Comparison of ENCODE assay signal across 29 cellular contexts in the genomic region with DNA sequence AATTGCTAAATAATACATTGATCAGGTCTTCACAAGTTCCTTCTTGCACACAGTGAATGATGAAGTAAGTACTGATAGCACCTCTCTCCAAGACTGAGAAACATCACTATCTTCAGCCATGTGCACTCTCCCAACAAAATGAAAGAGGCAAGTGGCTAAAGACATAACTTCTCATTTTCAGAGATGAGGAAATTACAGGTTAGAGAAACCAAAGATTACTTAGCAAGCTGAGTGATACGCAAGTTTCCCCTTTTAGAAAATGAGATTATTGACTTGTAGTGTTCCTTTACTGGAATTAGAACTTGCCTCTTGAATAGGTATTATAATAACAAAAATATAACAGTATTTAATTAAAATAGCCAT. TPM values are rescaled to one million over a fixed set of nuclear protein-coding genes. Genes with fewer than 3 reads are reported as not detected.
DNase-seq lines count a peak whose midpoint lies in the region; ATAC-seq and TF ChIP-seq lines count a peak whose summit lies in the region.
"Had no signal": no experiment of that assay in that cellular context is flagged by ENCODE, and none has a peak within 500 bp of the region (broad histone marks: within the 10 kb centered on the region; RNA-seq: fewer than 3 reads in every experiment).

No MANE protein-coding gene starts in this region.

- no peaks in the 10 kb centered on the region for H3K9me2 ChIP-seq in MM.1S (replicated peaks; ENCODE audit: insufficient read depth, low read length)

- peaks cover 27% of the 10 kb centered on the region for H3K4me1 Mint-ChIP-seq in T-helper 17 cell

- no peak for TF ChIP-seq CTCF in neutrophil (IDR thresholded peaks at IDR 0.05)
- no peak for TF ChIP-seq CTCF in MM.1S (IDR thresholded peaks at IDR 0.05; ENCODE audit: low read length)

- peaks cover 10% of the 10 kb centered on the region for H3K36me3 Mint-ChIP-seq in T-helper 17 cell (ENCODE audit: low read depth)

- H3K4me2 ChIP-seq in MM.1S (ENCODE audit: low read depth, low read length): no peak overlapping the region

- H3K4me1 ChIP-seq in HUES64 (ENCODE audit: insufficient read depth, low read length) (peaks cover 48% of the 10 kb centered on the region), neutrophil (ENCODE audit: control insufficient read depth in 1 of 2, insufficient read depth in 1 of 2, low read depth in 1 of 2, low read length in 1 of 2) (peaks cover 78 to 82% of the 10 kb centered on the region in 2 experiments), MM.1S (ENCODE audit: low read length) (no peaks in the 10 kb centered on the region)

- H4K20me1 ChIP-seq in MM.1S (ENCODE audit: insufficient read depth, low read length): no peaks in the 10 kb centered on the region

- H3K9me3 ChIP-seq in HUES64 (ENCODE audit: insufficient read depth, low read depth, low read length): no peaks in the 10 kb centered on the region
- H3K9me3 ChIP-seq in T-helper 17 cell (ENCODE audit: control insufficient read depth, low read length, poor library complexity, severe bottlenecking): no peaks in the 10 kb centered on the region
- no peaks in the 10 kb centered on the region for H3K9me3 ChIP-seq in neutrophil
- H3K9me3 ChIP-seq in MM.1S (replicated peaks; ENCODE audit: insufficient read depth, low read length): no peaks in the 10 kb centered on the region
- H3K9me3 ChIP-seq: right atrium auricular region, SJSA1, tibial artery had no signal

- H3K9ac ChIP-seq in HUES64 (ENCODE audit: low read depth, low read length): no peak overlapping the region
- H3K9ac ChIP-seq in MM.1S (ENCODE audit: low read length): no peak overlapping the region

- no peaks in the 10 kb centered on the region for H3K79me2 ChIP-seq in MM.1S (ENCODE audit: low read length)

- H3F3A ChIP-seq in MM.1S (ENCODE audit: insufficient read depth, low read length): no peaks in the 10 kb centered on the region

- ATAC-seq in T-helper 17 cell: no peak
- ATAC-seq: activated T-cell treated with anti-CD3 and anti-CD28 coated beads, Interleukin-2, amount 50 U/mL, for 72 hours; left colon had no signal

- H3K4me3 ChIP-seq in HUES64 (ENCODE audit: low read length) (no peak overlapping the region), neutrophil (ENCODE audit: low read depth in 1 of 2, low read length in 1 of 2) (peak overlapping the region; percentile 34 to 51), MM.1S (ENCODE audit: low read length) (no peak overlapping the region)
- H3K4me3 ChIP-seq: right atrium auricular region, SJSA1, tibial artery had no signal

- peak overlapping the region; percentile 39 for H3K27ac Mint-ChIP-seq in T-helper 17 cell
- H3K27ac Mint-ChIP-seq: activated CD4-positive, alpha-beta memory T cell treated with anti-CD3 and anti-CD28 coated beads for 36 hours; activated T-cell treated with anti-CD3 and anti-CD28 coated beads, Interleukin-2, amount 50 U/mL, for 72 hours had no signal

- no peaks in the 10 kb centered on the region for H3K27me3 ChIP-seq in HUES64 (ENCODE audit: insufficient read depth, low read length)
- no peaks in the 10 kb centered on the region for H3K27me3 ChIP-seq in neutrophil
- H3K27me3 ChIP-seq in MM.1S (replicated peaks; ENCODE audit: insufficient read depth, low read length): no peaks in the 10 kb centered on the region
- H3K27me3 ChIP-seq: right atrium auricular region, SJSA1, tibial artery had no signal

- 92% methylated on average over 1 of the region's 1 CpG for whole genome bisulfite sequencing in HUES64

- no peak overlapping the region for H2AFZ ChIP-seq in MM.1S (ENCODE audit: low read length)

- H3K36me3 ChIP-seq in HUES64 (ENCODE audit: insufficient read depth, low read length) (peaks cover 80% of the 10 kb centered on the region), neutrophil (no peaks in the 10 kb centered on the region), MM.1S (replicated peaks; ENCODE audit: insufficient read depth, low read length) (no peaks in the 10 kb centered on the region)

- H3K27me3 Mint-ChIP-seq in T-helper 17 cell: no peaks in the 10 kb centered on the region
- H3K27me3 Mint-ChIP-seq: activated CD4-positive, alpha-beta memory T cell treated with anti-CD3 and anti-CD28 coated beads for 36 hours; central memory CD8-positive, alpha-beta T cell; dendritic cell treated with granulocyte-macrophage colony-stimulating factor and Interleukin-4, amounts not matched to agents 40 ng/mL and 50 ng/mL, for 4 days had no signal

- no peak overlapping the region for H3K4me3 Mint-ChIP-seq in T-helper 17 cell
- H3K4me3 Mint-ChIP-seq: activated CD4-positive, alpha-beta memory T cell treated with anti-CD3 and anti-CD28 coated beads for 36 hours; activated T-cell treated with anti-CD3 and anti-CD28 coated beads, Interleukin-2, amount 50 U/mL, for 72 hours; central memory CD8-positive, alpha-beta T cell; dendritic cell treated with granulocyte-macrophage colony-stimulating factor and Interleukin-4, amounts not matched to agents 40 ng/mL and 50 ng/mL, for 4 days had no signal

- H3K27ac ChIP-seq in HUES64 (ENCODE audit: low read depth, low read length) (peak overlapping the region; percentile 17; the same call in 1 of the 2 replicates), neutrophil (peak overlapping the region; percentile 89), MM.1S (ENCODE audit: low read length) (no peak overlapping the region)
- H3K27ac ChIP-seq: right atrium auricular region, RWPE1, SJSA1 had no signal

- DNase-seq in CD1c-positive myeloid dendritic cell (ENCODE audit: extremely low spot score): peak; percentile 68
- DNase-seq in T-helper 17 cell: no peak
- DNase-seq in NCI-H748 treated with DMSO at 0.1 percent for 48 hours (lab: John Stamatoyannopoulos, UW): no peak
- no peak for DNase-seq in NCI-H748 (lab: John Stamatoyannopoulos, UW; ENCODE audit: unreplicated experiment)
- DNase-seq in MM.1S: no peak
- DNase-seq: activated CD4-positive, alpha-beta memory T cell treated with anti-CD3 and anti-CD28 coated beads for 36 hours; activated CD4-positive, CD25-positive, alpha-beta regulatory T cell treated with anti-CD3 and anti-CD28 coated beads, Interleukin-2, amount 50 U/mL, for 72 hours; activated T-cell treated with anti-CD3 and anti-CD28 coated beads, Interleukin-2, amount 50 U/mL, for 72 hours; C1 segment of cervical spinal cord; DMS79; GDM1; hypothalamus; left colon; mammary epithelial cell; NCI-H1105 treated with DMSO at 0.1 percent for 48 hours; NCI-H2081; NCI-H226; NCI-H774; posterior cingulate gyrus; stimulated activated CD4-positive, alpha-beta T cell treated with anti-CD3 and anti-CD28 coated beads, Interleukin-2, amount 100 ng/mL, for 24 hours; T-helper 1 cell; tibial artery had no signal

RNA-seq across cellular contexts. Expression of gene CEMIP2, which starts 21.6 kb away (rescaled TPM):
- 56.8 TPM for polyA plus RNA-seq in HUES64 (2013, experiment 1 of 2)
- 57.7 TPM for polyA plus RNA-seq in HUES64 (2013, experiment 2 of 2)
- total RNA-seq in T-helper 17 cell: 100 to 1,000 TPM; 129 to 240 TPM

Comparison
In these comparisons a context has a peak if more than half of its experiments do, and no peak if none do; other contexts are left out.
1. H3K4me3 ChIP-seq: peak in neutrophil (2 of 2); none in HUES64 (single experiment) and MM.1S (single experiment).